In the genomic region with DNA sequence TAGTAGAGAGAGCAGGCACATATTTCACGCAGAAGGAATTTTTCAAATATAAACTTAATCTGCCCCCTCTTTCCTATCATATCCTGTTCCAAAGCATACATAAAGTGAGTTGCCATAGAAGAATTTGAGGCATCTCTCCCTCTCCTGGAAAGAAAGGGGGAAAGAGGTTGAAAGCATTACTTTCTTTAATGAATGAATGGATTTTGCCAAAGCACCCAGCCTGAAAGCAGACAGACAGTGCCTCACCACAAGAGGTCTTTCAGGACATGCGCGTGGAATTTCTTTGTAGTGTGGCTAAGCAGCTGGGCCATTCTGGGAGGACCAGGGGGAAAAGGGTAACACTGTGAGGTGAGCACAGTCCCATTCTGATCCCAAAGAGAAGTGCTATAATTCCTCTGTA, we compare ENCODE assay signal across 1 cellular context.
TF ChIP-seq lines count a peak whose summit lies in the region.

No MANE protein-coding gene starts in this region.

TF ChIP-seq in WTC11, 78 proteins besides CTCF, POLR2A, EP300 and RAD21 (continued from another document):
- TF ChIP-seq, protein P1, sequence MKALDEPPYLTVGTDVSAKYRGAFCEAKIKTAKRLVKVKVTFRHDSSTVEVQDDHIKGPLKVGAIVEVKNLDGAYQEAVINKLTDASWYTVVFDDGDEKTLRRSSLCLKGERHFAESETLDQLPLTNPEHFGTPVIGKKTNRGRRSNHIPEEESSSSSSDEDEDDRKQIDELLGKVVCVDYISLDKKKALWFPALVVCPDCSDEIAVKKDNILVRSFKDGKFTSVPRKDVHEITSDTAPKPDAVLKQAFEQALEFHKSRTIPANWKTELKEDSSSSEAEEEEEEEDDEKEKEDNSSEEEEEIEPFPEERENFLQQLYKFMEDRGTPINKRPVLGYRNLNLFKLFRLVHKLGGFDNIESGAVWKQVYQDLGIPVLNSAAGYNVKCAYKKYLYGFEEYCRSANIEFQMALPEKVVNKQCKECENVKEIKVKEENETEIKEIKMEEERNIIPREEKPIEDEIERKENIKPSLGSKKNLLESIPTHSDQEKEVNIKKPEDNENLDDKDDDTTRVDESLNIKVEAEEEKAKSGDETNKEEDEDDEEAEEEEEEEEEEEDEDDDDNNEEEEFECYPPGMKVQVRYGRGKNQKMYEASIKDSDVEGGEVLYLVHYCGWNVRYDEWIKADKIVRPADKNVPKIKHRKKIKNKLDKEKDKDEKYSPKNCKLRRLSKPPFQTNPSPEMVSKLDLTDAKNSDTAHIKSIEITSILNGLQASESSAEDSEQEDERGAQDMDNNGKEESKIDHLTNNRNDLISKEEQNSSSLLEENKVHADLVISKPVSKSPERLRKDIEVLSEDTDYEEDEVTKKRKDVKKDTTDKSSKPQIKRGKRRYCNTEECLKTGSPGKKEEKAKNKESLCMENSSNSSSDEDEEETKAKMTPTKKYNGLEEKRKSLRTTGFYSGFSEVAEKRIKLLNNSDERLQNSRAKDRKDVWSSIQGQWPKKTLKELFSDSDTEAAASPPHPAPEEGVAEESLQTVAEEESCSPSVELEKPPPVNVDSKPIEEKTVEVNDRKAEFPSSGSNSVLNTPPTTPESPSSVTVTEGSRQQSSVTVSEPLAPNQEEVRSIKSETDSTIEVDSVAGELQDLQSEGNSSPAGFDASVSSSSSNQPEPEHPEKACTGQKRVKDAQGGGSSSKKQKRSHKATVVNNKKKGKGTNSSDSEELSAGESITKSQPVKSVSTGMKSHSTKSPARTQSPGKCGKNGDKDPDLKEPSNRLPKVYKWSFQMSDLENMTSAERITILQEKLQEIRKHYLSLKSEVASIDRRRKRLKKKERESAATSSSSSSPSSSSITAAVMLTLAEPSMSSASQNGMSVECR (CRISPR knock-in tag; IDR thresholded peaks at IDR 0.05; ENCODE audit: borderline replicate concordance), result no peak
- TF ChIP-seq, protein P2, sequence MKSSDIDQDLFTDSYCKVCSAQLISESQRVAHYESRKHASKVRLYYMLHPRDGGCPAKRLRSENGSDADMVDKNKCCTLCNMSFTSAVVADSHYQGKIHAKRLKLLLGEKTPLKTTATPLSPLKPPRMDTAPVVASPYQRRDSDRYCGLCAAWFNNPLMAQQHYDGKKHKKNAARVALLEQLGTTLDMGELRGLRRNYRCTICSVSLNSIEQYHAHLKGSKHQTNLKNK (CRISPR knock-in tag; IDR thresholded peaks at IDR 0.05), result no peak
- TF ChIP-seq ZNF396 (CRISPR knock-in tag; IDR thresholded peaks at IDR 0.05; ENCODE audit: borderline replicate concordance) (no peak), ZBTB21 (CRISPR knock-in tag; IDR thresholded peaks at IDR 0.05; ENCODE audit: borderline replicate concordance) (no peak), TEAD4 (CRISPR knock-in tag; IDR thresholded peaks at IDR 0.05) (peak; percentile 22; the same call in 1 of the 2 replicates), ZNF219 (CRISPR knock-in tag; IDR thresholded peaks at IDR 0.05; ENCODE audit: borderline replicate concordance) (no peak), GABPB1 (CRISPR knock-in tag; IDR thresholded peaks at IDR 0.05) (no peak), MXD4 (CRISPR knock-in tag; IDR thresholded peaks at IDR 0.05; ENCODE audit: borderline replicate concordance) (no peak)
- TF ChIP-seq, protein P3, sequence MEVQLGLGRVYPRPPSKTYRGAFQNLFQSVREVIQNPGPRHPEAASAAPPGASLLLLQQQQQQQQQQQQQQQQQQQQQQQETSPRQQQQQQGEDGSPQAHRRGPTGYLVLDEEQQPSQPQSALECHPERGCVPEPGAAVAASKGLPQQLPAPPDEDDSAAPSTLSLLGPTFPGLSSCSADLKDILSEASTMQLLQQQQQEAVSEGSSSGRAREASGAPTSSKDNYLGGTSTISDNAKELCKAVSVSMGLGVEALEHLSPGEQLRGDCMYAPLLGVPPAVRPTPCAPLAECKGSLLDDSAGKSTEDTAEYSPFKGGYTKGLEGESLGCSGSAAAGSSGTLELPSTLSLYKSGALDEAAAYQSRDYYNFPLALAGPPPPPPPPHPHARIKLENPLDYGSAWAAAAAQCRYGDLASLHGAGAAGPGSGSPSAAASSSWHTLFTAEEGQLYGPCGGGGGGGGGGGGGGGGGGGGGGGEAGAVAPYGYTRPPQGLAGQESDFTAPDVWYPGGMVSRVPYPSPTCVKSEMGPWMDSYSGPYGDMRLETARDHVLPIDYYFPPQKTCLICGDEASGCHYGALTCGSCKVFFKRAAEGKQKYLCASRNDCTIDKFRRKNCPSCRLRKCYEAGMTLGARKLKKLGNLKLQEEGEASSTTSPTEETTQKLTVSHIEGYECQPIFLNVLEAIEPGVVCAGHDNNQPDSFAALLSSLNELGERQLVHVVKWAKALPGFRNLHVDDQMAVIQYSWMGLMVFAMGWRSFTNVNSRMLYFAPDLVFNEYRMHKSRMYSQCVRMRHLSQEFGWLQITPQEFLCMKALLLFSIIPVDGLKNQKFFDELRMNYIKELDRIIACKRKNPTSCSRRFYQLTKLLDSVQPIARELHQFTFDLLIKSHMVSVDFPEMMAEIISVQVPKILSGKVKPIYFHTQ (CRISPR knock-in tag; IDR thresholded peaks at IDR 0.05), result no peak
- TF ChIP-seq, protein P4, sequence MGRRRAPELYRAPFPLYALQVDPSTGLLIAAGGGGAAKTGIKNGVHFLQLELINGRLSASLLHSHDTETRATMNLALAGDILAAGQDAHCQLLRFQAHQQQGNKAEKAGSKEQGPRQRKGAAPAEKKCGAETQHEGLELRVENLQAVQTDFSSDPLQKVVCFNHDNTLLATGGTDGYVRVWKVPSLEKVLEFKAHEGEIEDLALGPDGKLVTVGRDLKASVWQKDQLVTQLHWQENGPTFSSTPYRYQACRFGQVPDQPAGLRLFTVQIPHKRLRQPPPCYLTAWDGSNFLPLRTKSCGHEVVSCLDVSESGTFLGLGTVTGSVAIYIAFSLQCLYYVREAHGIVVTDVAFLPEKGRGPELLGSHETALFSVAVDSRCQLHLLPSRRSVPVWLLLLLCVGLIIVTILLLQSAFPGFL (CRISPR knock-in tag; IDR thresholded peaks at IDR 0.05; ENCODE audit: borderline replicate concordance), result no peak
- TF ChIP-seq, protein P5, sequence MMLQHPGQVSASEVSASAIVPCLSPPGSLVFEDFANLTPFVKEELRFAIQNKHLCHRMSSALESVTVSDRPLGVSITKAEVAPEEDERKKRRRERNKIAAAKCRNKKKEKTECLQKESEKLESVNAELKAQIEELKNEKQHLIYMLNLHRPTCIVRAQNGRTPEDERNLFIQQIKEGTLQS (CRISPR knock-in tag; conservative IDR thresholded peaks at IDR 0.05), result no peak
- TF ChIP-seq, protein P6, sequence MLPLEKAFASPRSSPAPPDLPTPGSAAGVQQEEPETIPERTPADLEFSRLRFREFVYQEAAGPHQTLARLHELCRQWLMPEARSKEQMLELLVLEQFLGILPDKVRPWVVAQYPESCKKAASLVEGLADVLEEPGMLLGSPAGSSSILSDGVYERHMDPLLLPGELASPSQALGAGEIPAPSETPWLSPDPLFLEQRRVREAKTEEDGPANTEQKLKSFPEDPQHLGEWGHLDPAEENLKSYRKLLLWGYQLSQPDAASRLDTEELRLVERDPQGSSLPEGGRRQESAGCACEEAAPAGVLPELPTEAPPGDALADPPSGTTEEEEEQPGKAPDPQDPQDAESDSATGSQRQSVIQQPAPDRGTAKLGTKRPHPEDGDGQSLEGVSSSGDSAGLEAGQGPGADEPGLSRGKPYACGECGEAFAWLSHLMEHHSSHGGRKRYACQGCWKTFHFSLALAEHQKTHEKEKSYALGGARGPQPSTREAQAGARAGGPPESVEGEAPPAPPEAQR (CRISPR knock-in tag; IDR thresholded peaks at IDR 0.05), result no peak
- TF ChIP-seq, protein P7, sequence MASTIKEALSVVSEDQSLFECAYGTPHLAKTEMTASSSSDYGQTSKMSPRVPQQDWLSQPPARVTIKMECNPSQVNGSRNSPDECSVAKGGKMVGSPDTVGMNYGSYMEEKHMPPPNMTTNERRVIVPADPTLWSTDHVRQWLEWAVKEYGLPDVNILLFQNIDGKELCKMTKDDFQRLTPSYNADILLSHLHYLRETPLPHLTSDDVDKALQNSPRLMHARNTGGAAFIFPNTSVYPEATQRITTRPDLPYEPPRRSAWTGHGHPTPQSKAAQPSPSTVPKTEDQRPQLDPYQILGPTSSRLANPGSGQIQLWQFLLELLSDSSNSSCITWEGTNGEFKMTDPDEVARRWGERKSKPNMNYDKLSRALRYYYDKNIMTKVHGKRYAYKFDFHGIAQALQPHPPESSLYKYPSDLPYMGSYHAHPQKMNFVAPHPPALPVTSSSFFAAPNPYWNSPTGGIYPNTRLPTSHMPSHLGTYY (CRISPR knock-in tag; IDR thresholded peaks at IDR 0.05), result no peak
TF ChIP-seq in WTC11: peak in this region for 3.
